33 cellular contexts compared by ENCODE assay signal in genomic region chr7:45590679-45591057, GRCh38. TPM values are rescaled to one million over a fixed set of nuclear protein-coding genes. Genes with fewer than 3 reads are reported as not detected.
DNase-seq lines count a peak whose midpoint lies in the region; ATAC-seq, FAIRE-seq and TF ChIP-seq lines count a peak whose summit lies in the region.
"Had no signal": no experiment of that assay in that cellular context is flagged by ENCODE, and none has a peak within 500 bp of the region (broad histone marks: within the 10 kb centered on the region; RNA-seq: fewer than 3 reads in every experiment).

No MANE protein-coding gene starts in this region.

- no peaks in the 10 kb centered on the region for H3K79me2 ChIP-seq in HepG2 (ENCODE audit: insufficient read depth, low read length)
- H3K79me2 ChIP-seq: parathyroid adenoma had no signal

- TF ChIP-seq RAD21 in HepG2 (CRISPR knock-in tag; IDR thresholded peaks at IDR 0.05), result no peak

- no peaks in the 10 kb centered on the region for H3K36me3 Mint-ChIP-seq in WTC11
- H3K36me3 Mint-ChIP-seq: naive thymus-derived CD4-positive, alpha-beta T cell had no signal

- no peaks in the 10 kb centered on the region for H3K9me3 ChIP-seq in HepG2 (ENCODE audit: low read length)
- no peaks in the 10 kb centered on the region for H3K9me3 ChIP-seq in spleen
- H3K9me3 ChIP-seq: BLaER1 treated with 17β-estradiol and CSF1 and Interleukin-3, amounts not matched to agents 10 nM and 100 nM; HAP-1; SJSA1 had no signal

- TF ChIP-seq POLR2A in HepG2 (IDR thresholded peaks at IDR 0.05; ENCODE audit: insufficient read depth in 1 of 2, low read depth in 2 of 2, low read length in 2 of 2) (no peak), spleen (IDR thresholded peaks at IDR 0.05) (no peak)

- H3K4me2 ChIP-seq in HepG2 (ENCODE audit: low read depth, low read length), result no peak overlapping the region
- H3K4me2 ChIP-seq: BLaER1 treated with 17β-estradiol and CSF1 and Interleukin-3, amounts not matched to agents 10 nM and 100 nM had no signal

- 0 out of 2 replicates have a peak, but pooled peaks cover 3% of the 10 kb centered on the region for H4K20me1 ChIP-seq in HepG2 (ENCODE audit: insufficient read depth, low read length)

- H3K9me3 Mint-ChIP-seq in WTC11, result no peaks in the 10 kb centered on the region
- H3K9me3 Mint-ChIP-seq: activated CD4-positive, alpha-beta T cell treated with anti-CD3 and anti-CD28 coated beads, Interleukin-2, amount 10 ng/mL, durations not matched to agents 24 days and 14 days; activated T-cell treated with anti-CD3 and anti-CD28 coated beads, Interleukin-2, amount 50 U/mL, for 72 hours; central memory CD8-positive, alpha-beta T cell; dendritic cell treated with granulocyte-macrophage colony-stimulating factor and Interleukin-4, amounts not matched to agents 40 ng/mL and 50 ng/mL, for 4 days; naive thymus-derived CD4-positive, alpha-beta T cell; stimulated activated naive CD8-positive, alpha-beta T cell treated with anti-CD3 and anti-CD28 coated beads, Interleukin-15, Interleukin-2, amounts not matched to agents 100 ng/mL and 50 ng/mL, for 24 hours had no signal

- H3K27ac Mint-ChIP-seq in WTC11, result peak overlapping the region; percentile 21; the same call in 1 of the 2 replicates
- H3K27ac Mint-ChIP-seq: activated CD4-positive, alpha-beta T cell treated with anti-CD3 and anti-CD28 coated beads, Interleukin-2, amount 10 ng/mL, durations not matched to agents 24 days and 14 days; activated T-cell treated with anti-CD3 and anti-CD28 coated beads, Interleukin-2, amount 50 U/mL, for 72 hours; dendritic cell treated with granulocyte-macrophage colony-stimulating factor and Interleukin-4, amounts not matched to agents 40 ng/mL and 50 ng/mL, for 4 days; naive thymus-derived CD4-positive, alpha-beta T cell; stimulated activated naive CD8-positive, alpha-beta T cell treated with anti-CD3 and anti-CD28 coated beads, Interleukin-15, Interleukin-2, amounts not matched to agents 100 ng/mL and 50 ng/mL, for 24 hours had no signal

- no peak overlapping the region for H3K4me3 Mint-ChIP-seq in WTC11
- H3K4me3 Mint-ChIP-seq: activated CD4-positive, alpha-beta T cell treated with anti-CD3 and anti-CD28 coated beads, Interleukin-2, amount 10 ng/mL, durations not matched to agents 24 days and 14 days; activated T-cell treated with anti-CD3 and anti-CD28 coated beads, Interleukin-2, amount 50 U/mL, for 72 hours; central memory CD8-positive, alpha-beta T cell; dendritic cell treated with granulocyte-macrophage colony-stimulating factor and Interleukin-4, amounts not matched to agents 40 ng/mL and 50 ng/mL, for 4 days; naive thymus-derived CD4-positive, alpha-beta T cell; stimulated activated naive CD8-positive, alpha-beta T cell treated with anti-CD3 and anti-CD28 coated beads, Interleukin-15, Interleukin-2, amounts not matched to agents 100 ng/mL and 50 ng/mL, for 24 hours had no signal

- H3K4me3 ChIP-seq in HepG2 (replicated peaks in 1 of 3; ENCODE audit: insufficient read depth in 1 of 3, low read depth in 2 of 3, low read length in 3 of 3) (no peak overlapping the region), spleen (no peak overlapping the region)
- H3K4me3 ChIP-seq: BLaER1 treated with 17β-estradiol and CSF1 and Interleukin-3, amounts not matched to agents 10 nM and 100 nM; HAP-1; SJSA1 had no signal

- peaks cover 11% of the 10 kb centered on the region for H3K4me1 Mint-ChIP-seq in WTC11
- H3K4me1 Mint-ChIP-seq: activated CD4-positive, alpha-beta T cell treated with anti-CD3 and anti-CD28 coated beads, Interleukin-2, amount 10 ng/mL, durations not matched to agents 24 days and 14 days; central memory CD8-positive, alpha-beta T cell; naive thymus-derived CD4-positive, alpha-beta T cell had no signal

- no peaks in the 10 kb centered on the region for H3K27me3 Mint-ChIP-seq in WTC11 (ENCODE audit: low read depth)
- H3K27me3 Mint-ChIP-seq: activated CD4-positive, alpha-beta T cell treated with anti-CD3 and anti-CD28 coated beads, Interleukin-2, amount 10 ng/mL, durations not matched to agents 24 days and 14 days; dendritic cell treated with granulocyte-macrophage colony-stimulating factor and Interleukin-4, amounts not matched to agents 40 ng/mL and 50 ng/mL, for 4 days; stimulated activated naive CD8-positive, alpha-beta T cell treated with anti-CD3 and anti-CD28 coated beads, Interleukin-15, Interleukin-2, amounts not matched to agents 100 ng/mL and 50 ng/mL, for 24 hours had no signal

- no peak for FAIRE-seq in HepG2 (lab: Jason Lieb, UNC)
- FAIRE-seq: GM18507, islet of Langerhans, RCC 7860 had no signal

- no peak for TF ChIP-seq EP300 in HepG2 (IDR thresholded peaks at IDR 0.05; ENCODE audit: low read depth in 2 of 2, low read length in 2 of 2)
- no peak for TF ChIP-seq EP300 in HepG2 (CRISPR knock-in tag; IDR thresholded peaks at IDR 0.05; ENCODE audit: borderline replicate concordance)

- in situ Hi-C loops in HepG2 (cut with HindIII; ENCODE audit: extremely low pct_ligation_motif_present, low pct_unique_long_range_greater_than_20kb), result loop anchor here (25.0 kb wide), 1 partner anchor 428 kb away; the partner anchor contains the start of gene RAMP3

- POLR2A ChIA-PET in WTC11 (lab: Charles Lee) (interaction anchor here (0.5 kb wide), 1 partner anchor 13 kb away, joined by 3 read pairs; no protein-coding TSS in a partner anchor), HepG2 (lab: Yijun Ruan, JAX) (no interaction called here)

- no peak overlapping the region for H3K9ac ChIP-seq in HepG2 (ENCODE audit: insufficient read depth, low read depth, low read length)
- H3K9ac ChIP-seq: BLaER1 treated with 17β-estradiol and CSF1 and Interleukin-3, amounts not matched to agents 10 nM and 100 nM; parathyroid adenoma had no signal

- intact Hi-C loops in HepG2 (cut with micrococcal nuclease; ENCODE audit: unreplicated experiment), result no loop called here
- intact Hi-C loops in spleen (cut with DNase I; ENCODE audit: low total_unique reads), result no loop called here

- DNase-seq in activated CD8-positive, alpha-beta memory T cell treated with anti-CD3 and anti-CD28 coated beads, Interleukin-2, amount 50 U/mL, for 48 hours, result peak; percentile 40
- DNase-seq in activated CD8-positive, alpha-beta memory T cell treated with anti-CD3 and anti-CD28 coated beads, Interleukin-2, amount 50 U/mL, for 4 hours, result no peak
- DNase-seq in WTC11 (ENCODE audit: low spot score) (no peak), HepG2 (ENCODE audit: low spot score) (no peak), spleen (peak; percentile 72), NCI-H82 (lab: John Stamatoyannopoulos, UW) (no peak), HCEC 1CT (no peak)
- DNase-seq: activated CD4-positive, alpha-beta T cell treated with anti-CD3 and anti-CD28 coated beads, Interleukin-2, amount 10 ng/mL, durations not matched to agents 24 days and 14 days; activated naive CD4-positive, alpha-beta T cell treated with Interleukin-2 at 50 U/mL for 16 hours; activated T-cell treated with anti-CD3 and anti-CD28 coated beads, Interleukin-2, amount 50 U/mL, for 72 hours; DMS153; glutamatergic neuron; naive thymus-derived CD4-positive, alpha-beta T cell; NCI-H146; NCI-H2107; NCI-H345; stimulated activated CD4-positive, alpha-beta T cell treated with anti-CD3 and anti-CD28 coated beads, Interleukin-2, amount 100 ng/mL, for 24 hours; T1000 had no signal

- H3K4me1 ChIP-seq in HepG2 (ENCODE audit: insufficient read depth, low read length), result no peaks in the 10 kb centered on the region
- H3K4me1 ChIP-seq in spleen, result no peaks in the 10 kb centered on the region
- H3K4me1 ChIP-seq: BLaER1 treated with 17β-estradiol and CSF1 and Interleukin-3, amounts not matched to agents 10 nM and 100 nM; HAP-1; parathyroid adenoma; SJSA1 had no signal

- WGBS in HepG2 (ENCODE audit: low lambda C conversion rate), result no CpG with 5 or more reads among the region's 5 CpGs
- 35 to 69% (median 54%) methylated on average over 4 to 5 of the region's 5 CpGs for WGBS in spleen, 5 donors

- CTCF ChIA-PET in WTC11 (lab: Charles Lee) (interaction anchor here (1.2 kb wide), 1 partner anchor 72 kb away, joined by 4 read pairs; no protein-coding TSS in a partner anchor), HepG2 (lab: Yijun Ruan, JAX; ENCODE audit: low intra/inter-chr PET ratio, low total read pairs) (no interaction called here)

- TF ChIP-seq CTCF in WTC11 (IDR thresholded peaks at IDR 0.05) (no peak), HepG2 (CRISPR knock-in tag; IDR thresholded peaks at IDR 0.05) (no peak), spleen (IDR thresholded peaks at IDR 0.05 in 8 of 11, conservative IDR thresholded peaks at IDR 0.05 in 3 of 11) (no peak)

- no peaks in the 10 kb centered on the region for H3K36me3 ChIP-seq in HepG2 (replicated peaks in 1 of 2; ENCODE audit: control insufficient read depth in 1 of 2, insufficient read depth in 2 of 2, low read length in 2 of 2)
- H3K36me3 ChIP-seq in spleen, result no peaks in the 10 kb centered on the region
- H3K36me3 ChIP-seq: BLaER1 treated with 17β-estradiol and CSF1 and Interleukin-3, amounts not matched to agents 10 nM and 100 nM; HAP-1; SJSA1 had no signal

- no peak for ATAC-seq in WTC11
- peak; percentile 34; the same call in 2 of the 3 replicates for ATAC-seq in HepG2
- ATAC-seq in HG02970 (IDR thresholded peaks at IDR 0.05; ENCODE audit: low FRiP score, unreplicated experiment), result no peak
- ATAC-seq: activated T-cell treated with anti-CD3 and anti-CD28 coated beads, Interleukin-2, amount 50 U/mL, for 72 hours; esophagus mucosa; naive thymus-derived CD4-positive, alpha-beta T cell had no signal

- H3K27ac ChIP-seq in HepG2 (ENCODE audit: extremely low read length, insufficient read depth, low read length), result no peak overlapping the region
- no peak overlapping the region for H3K27ac ChIP-seq in spleen
- H3K27ac ChIP-seq: 22Rv1; BLaER1 treated with 17β-estradiol and CSF1 and Interleukin-3, amounts not matched to agents 10 nM and 100 nM; parathyroid adenoma; SJSA1; VCaP had no signal

- H2AFZ ChIP-seq in HepG2 (ENCODE audit: low read length), result no peak overlapping the region
- H2AFZ ChIP-seq: parathyroid adenoma had no signal

- BruUV-seq in HepG2 (replicated peaks; lab: Mats Ljungman, UMichigan), result no TSS peak

- H3K27me3 ChIP-seq in HepG2 (ENCODE audit: control insufficient read depth in 1 of 2, insufficient read depth in 2 of 2, low read length in 2 of 2), result peaks cover 0 to 18% of the 10 kb centered on the region in 2 experiments; a peak in 4 of 5 replicates
- H3K27me3 ChIP-seq in spleen (replicated peaks in 1 of 7), result peaks cover 0 to 5% (median 0%) of the 10 kb centered on the region in 7 donors
- H3K27me3 ChIP-seq: BLaER1 treated with 17β-estradiol and CSF1 and Interleukin-3, amounts not matched to agents 10 nM and 100 nM; SJSA1 had no signal

RNA-seq across cellular contexts. Expression of gene ADCY1, which starts 16.5 kb away (rescaled TPM):
- total RNA-seq in WTC11 (2021), result 25.6 to 29.0 TPM (median 26.4 TPM) in 3 replicates
- total RNA-seq in HepG2 (2016; rRNA removed; fragmentation: Illumina TruSeq; extraction: Trizol), result 0.80 and 1.5 TPM in 2 replicates
- 0.81 and 1.2 TPM in 2 replicates for total RNA-seq in HepG2 (2016; cell fraction: cytosol; rRNA removed; fragmentation: Illumina TruSeq; extraction: Trizol; ENCODE audit: low read depth)
- total RNA-seq in HepG2 (2016; cell fraction: insoluble cytoplasmic fraction; rRNA removed; fragmentation: Illumina TruSeq; extraction: Trizol), result 0.76 and 0.89 TPM in 2 replicates
- total RNA-seq in HepG2 (2016; cell fraction: membrane; rRNA removed; fragmentation: Illumina TruSeq; extraction: Trizol), result 1.7 and 1.9 TPM in 2 replicates
- 0.63 and 1.2 TPM in 2 replicates for total RNA-seq in HepG2 (2016; cell fraction: nucleus; rRNA removed; fragmentation: Illumina TruSeq; extraction: Trizol)
- polyA plus RNA-seq in HepG2 (2011; rRNA removed), result 1.0 and 1.2 TPM in 2 replicates
- polyA plus RNA-seq in HepG2 (2011; cell fraction: cytosol; rRNA removed), result 1.2 and 1.4 TPM in 2 replicates
- 1.0 TPM in 2 replicates for polyA plus RNA-seq in HepG2 (2011; cell fraction: nucleus; rRNA removed)
- 0.47 and 0.72 TPM in 2 replicates for polyA plus RNA-seq in HepG2 (2012)
- 1.3 TPM in 2 replicates for polyA plus RNA-seq in HepG2 (2016; cell fraction: cytosol; fragmentation: Illumina TruSeq; extraction: Trizol; ENCODE audit: low read depth)
- polyA plus RNA-seq in HepG2 (2016; cell fraction: insoluble cytoplasmic fraction; fragmentation: Illumina TruSeq; extraction: Trizol; ENCODE audit: low read depth), result 0.51 and 0.62 TPM in 2 replicates
- polyA plus RNA-seq in HepG2 (2016; cell fraction: membrane; fragmentation: Illumina TruSeq; extraction: Trizol; ENCODE audit: low read depth), result 1.5 and 1.6 TPM in 2 replicates
- 0.71 and 1.2 TPM in 2 replicates for polyA plus RNA-seq in HepG2 (2016; cell fraction: nucleus; fragmentation: Illumina TruSeq; extraction: Trizol; ENCODE audit: insufficient read depth, low read depth)
- polyA minus RNA-seq in HepG2 (2011; rRNA and poly(A)+ RNA removed; ENCODE audit: low replicate concordance), result 1.9 TPM in 1 of 2 replicates, not detected in the other
- polyA minus RNA-seq in HepG2 (2011; cell fraction: cytosol; rRNA and poly(A)+ RNA removed), result 0.30 and 0.35 TPM in 2 replicates
- polyA minus RNA-seq in HepG2 (2011; cell fraction: nucleus; rRNA and poly(A)+ RNA removed), result 0.64 and 1.6 TPM in 2 replicates
- total RNA-seq in spleen, result 1 to 10 TPM in 5 of 7 donors, under 1 TPM in 2; 0.72 to 6.6 (median 3.1) TPM
- polyA plus RNA-seq in spleen, result under 1 TPM; 0.05 to 0.38 (median 0.17) TPM
- total RNA-seq: HT-29 had no signal

Comparison
In these comparisons a context has a peak if more than half of its experiments do, and no peak if none do; other contexts are left out.
1. DNase-seq: peak in activated CD8-positive, alpha-beta memory T cell treated with anti-CD3 and anti-CD28 coated beads, Interleukin-2, amount 50 U/mL, for 48 hours (single experiment) and spleen (single experiment); none in activated CD8-positive, alpha-beta memory T cell treated with anti-CD3 and anti-CD28 coated beads, Interleukin-2, amount 50 U/mL, for 4 hours (single experiment), WTC11 (single experiment), HepG2 (single experiment), NCI-H82 (single experiment) and HCEC 1CT (single experiment).